8 cellular contexts compared by ENCODE assay signal in the genomic region with DNA sequence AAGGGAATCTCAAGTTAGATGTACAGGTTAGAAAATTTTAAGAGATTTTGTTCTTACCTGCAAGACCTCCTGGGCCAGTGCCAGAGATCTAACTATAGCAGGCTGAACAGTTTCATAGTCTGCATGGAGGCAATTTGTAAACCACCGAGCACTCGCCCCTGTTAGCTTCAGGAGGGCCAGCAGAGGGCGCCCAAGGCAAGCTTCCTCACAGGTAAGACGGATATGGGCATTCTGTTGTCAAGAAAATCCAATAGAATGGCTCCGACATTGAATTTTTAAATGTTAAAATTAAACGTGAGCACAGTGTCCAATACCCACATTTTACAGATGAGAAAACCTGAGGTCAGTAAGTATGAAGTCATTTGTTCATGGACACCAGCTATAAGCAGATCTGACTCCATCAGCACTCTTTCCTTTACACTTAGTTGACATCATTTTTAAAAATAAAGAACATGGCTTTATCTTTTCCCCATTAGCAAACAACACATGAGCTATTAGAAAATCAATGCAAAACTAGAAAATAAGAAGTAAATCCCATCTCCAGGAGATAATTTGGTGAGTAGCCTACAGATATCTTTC. TPM values are rescaled to one million over a fixed set of nuclear protein-coding genes. Genes with fewer than 3 reads are reported as not detected.
DNase-seq lines count a peak whose midpoint lies in the region; ATAC-seq lines count a peak whose summit lies in the region.

No MANE protein-coding gene starts in this region.

- no peak overlapping the region for H3K9ac ChIP-seq in mesendoderm (ENCODE audit: low read length)

- peaks cover 41 to 48% of the 10 kb centered on the region in 2 donors for H3K27me3 Mint-ChIP-seq in effector memory CD8-positive, alpha-beta T cell

- no peak overlapping the region for H3K27ac ChIP-seq in mesendoderm (ENCODE audit: low read depth, low read length)

- no peaks in the 10 kb centered on the region for H3K36me3 Mint-ChIP-seq in effector memory CD8-positive, alpha-beta T cell (ENCODE audit: insufficient read depth)

- H3K36me3 ChIP-seq in mesendoderm (ENCODE audit: control insufficient read depth, insufficient read depth, low read length), result no peaks in the 10 kb centered on the region

- no peak overlapping the region for H2AK5ac ChIP-seq in mesendoderm (ENCODE audit: low read length)

- no peak overlapping the region for H3K18ac ChIP-seq in mesendoderm (ENCODE audit: low read length)

- no peak overlapping the region for H3K4me3 ChIP-seq in mesendoderm (ENCODE audit: low read length)

- H3K56ac ChIP-seq in mesendoderm (ENCODE audit: low read length), result no peak overlapping the region

- no peaks in the 10 kb centered on the region for H3K79me2 ChIP-seq in mesendoderm (ENCODE audit: control insufficient read depth, insufficient read depth, low read length)

- no CpG with 5 or more reads among the region's 6 CpGs for WGBS in mesendoderm (ENCODE audit: extremely low coverage, insufficient coverage, low lambda C conversion rate)

- H4K5ac ChIP-seq in mesendoderm (ENCODE audit: low read length), result no peak overlapping the region

- no peak overlapping the region for H3K27ac Mint-ChIP-seq in effector memory CD8-positive, alpha-beta T cell

- H4K8ac ChIP-seq in mesendoderm (ENCODE audit: low read depth, low read length), result no peak overlapping the region

- no peak overlapping the region for H3K23ac ChIP-seq in mesendoderm (ENCODE audit: low read length)

- H2BK120ac ChIP-seq in mesendoderm (ENCODE audit: low read depth, low read length), result no peak overlapping the region

- H3K79me1 ChIP-seq in mesendoderm (ENCODE audit: low read length), result no peaks in the 10 kb centered on the region

- H2BK5ac ChIP-seq in mesendoderm (ENCODE audit: low read length), result no peak overlapping the region

- H3K4me3 Mint-ChIP-seq in effector memory CD8-positive, alpha-beta T cell, result no peak overlapping the region

- H3K4me1 ChIP-seq in mesendoderm (ENCODE audit: control insufficient read depth, low read depth, low read length), result no peaks in the 10 kb centered on the region

- ATAC-seq in effector memory CD8-positive, alpha-beta T cell (replicated peaks), result peak; percentile 76

- no peak overlapping the region for H3K4ac ChIP-seq in mesendoderm (ENCODE audit: low read depth, low read length)

- no peaks in the 10 kb centered on the region for H3K9me3 Mint-ChIP-seq in effector memory CD8-positive, alpha-beta T cell

- no peaks in the 10 kb centered on the region for H3K27me3 ChIP-seq in mesendoderm (ENCODE audit: insufficient read depth, low read length, poor library complexity)

- DNase-seq in Ammon's horn (ENCODE audit: low spot score) (peak; percentile 90), GM19240 (ENCODE audit: insufficient read length, low spot score) (peak; percentile 44), HT1080 (ENCODE audit: low read depth) (peak; percentile 70), NOMO-1 (lab: John Stamatoyannopoulos, UW; ENCODE audit: unreplicated experiment in 2 of 2) (peak; percentile 12 to 66), mesendoderm (peak; percentile 75)
- peak; percentile 22 to 56 for DNase-seq in activated CD8-positive, alpha-beta memory T cell treated with anti-CD3 and anti-CD28 coated beads for 1 hour (ENCODE audit: extremely low read depth in 1 of 2, low read depth in 1 of 2)
- peak; percentile 36 to 46 (median 44) for DNase-seq in effector memory CD8-positive, alpha-beta T cell
- peak; percentile 21 to 38 for DNase-seq in stimulated activated CD8-positive, alpha-beta memory T cell treated with anti-CD3 and anti-CD28 coated beads, Interleukin-2, amount 100 ng/mL, for 1 hour (ENCODE audit: low read depth in 2 of 2)

- H2BK15ac ChIP-seq in mesendoderm (replicated peaks; ENCODE audit: low read depth), result no peak overlapping the region

- H3K4me2 ChIP-seq in mesendoderm (ENCODE audit: low read length), result no peak overlapping the region

- H3K4me1 Mint-ChIP-seq in effector memory CD8-positive, alpha-beta T cell (ENCODE audit: low read depth in 2 of 2), result peaks cover 0 to 5% of the 10 kb centered on the region in 2 donors

RNA-seq across cellular contexts. Expression of gene REG4, which starts 2.2 kb away (rescaled TPM):
- 0.06 and 0.37 TPM in 2 replicates for total RNA-seq in HT1080 (2014; rRNA removed; shearing (Covaris generic))
- polyA plus RNA-seq in HT1080 (2015; cell fraction: cytosol; rRNA removed), result 0.43 and 0.83 TPM in 2 replicates
- polyA plus RNA-seq in HT1080 (2015; cell fraction: nucleus; rRNA removed), result 0.43 and 0.45 TPM in 2 replicates
- not detected for polyA plus RNA-seq in mesendoderm (2013, experiment 1 of 2)
- polyA plus RNA-seq in mesendoderm (2013, experiment 2 of 2), result not detected

RNA-seq across cellular contexts. Expression of gene HMGCS2, which starts 40.4 kb away (rescaled TPM):
- total RNA-seq in HT1080 (2014; rRNA removed; shearing (Covaris generic)), result not detected in 2 replicates
- not detected in 2 replicates for polyA plus RNA-seq in HT1080 (2015; cell fraction: cytosol; rRNA removed)
- polyA plus RNA-seq in HT1080 (2015; cell fraction: nucleus; rRNA removed), result not detected in 2 replicates
- polyA plus RNA-seq in mesendoderm (2013, experiment 1 of 2), result not detected
- polyA plus RNA-seq in mesendoderm (2013, experiment 2 of 2), result not detected

Comparison
In these comparisons a context has a peak if more than half of its experiments do, and no peak if none do; other contexts are left out.
1. DNase-seq: peak in every context shown above with its lines; median percentile 90 in Ammon's horn; 75 in mesendoderm; 70 in HT1080; 44 in GM19240; 44 in effector memory CD8-positive, alpha-beta T cell; 39 in NOMO-1; 39 in activated CD8-positive, alpha-beta memory T cell treated with anti-CD3 and anti-CD28 coated beads for 1 hour; 30 in stimulated activated CD8-positive, alpha-beta memory T cell treated with anti-CD3 and anti-CD28 coated beads, Interleukin-2, amount 100 ng/mL, for 1 hour.